In the genomic region with DNA sequence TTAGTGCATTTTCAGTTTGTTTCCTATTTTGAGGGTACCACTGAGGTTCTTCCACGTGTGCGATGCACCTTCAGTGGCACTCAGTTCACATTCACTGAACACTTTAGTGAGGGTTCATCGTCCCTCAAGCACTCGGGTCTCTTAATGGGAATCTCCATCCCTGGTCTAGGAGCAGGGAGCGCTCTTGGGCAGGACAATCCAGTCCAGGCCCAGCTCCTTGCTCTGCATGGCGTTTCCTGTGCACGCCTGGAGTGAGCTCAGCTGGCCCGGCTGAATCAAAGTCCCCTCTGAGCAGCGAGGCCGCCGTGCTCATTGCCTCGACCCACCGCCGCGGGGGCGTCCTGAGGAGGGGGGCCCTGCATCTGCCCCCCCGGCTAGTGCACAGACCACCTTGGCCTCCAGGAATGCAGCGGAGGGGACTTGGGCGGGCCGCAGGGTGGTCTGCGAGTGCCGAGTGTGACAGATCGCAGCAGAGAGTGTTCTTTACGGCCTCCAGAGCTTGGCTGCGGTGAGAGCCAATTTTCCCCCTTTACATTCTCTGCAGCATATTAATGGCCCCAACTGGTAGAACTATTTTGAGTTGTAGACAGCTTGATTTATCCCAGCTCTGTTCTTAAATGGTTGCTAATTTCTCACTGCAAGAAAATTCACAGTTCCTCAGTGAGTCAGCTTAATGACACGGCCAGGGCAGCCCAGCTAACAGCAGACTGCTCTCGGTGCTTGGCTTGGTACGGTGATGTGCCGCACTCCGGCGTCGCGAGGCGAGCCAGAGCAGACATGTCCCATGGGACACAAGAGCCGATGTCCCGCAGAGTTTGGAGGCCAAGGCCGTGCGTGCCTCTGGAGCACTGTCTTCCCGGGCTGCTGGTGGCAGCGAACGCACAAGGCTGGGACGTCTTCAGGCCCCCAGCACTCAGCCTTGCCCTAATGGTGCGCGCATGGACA, we compare ENCODE assay signal across 20 cellular contexts. TPM values are rescaled to one million over a fixed set of nuclear protein-coding genes. Genes with fewer than 3 reads are reported as not detected.
DNase-seq lines count a peak whose midpoint lies in the region; ATAC-seq and TF ChIP-seq lines count a peak whose summit lies in the region.
"Had no signal": no experiment of that assay in that cellular context is flagged by ENCODE, and none has a peak within 500 bp of the region (broad histone marks: within the 10 kb centered on the region; RNA-seq: fewer than 3 reads in every experiment).

No MANE protein-coding gene starts in this region.

- no peaks in the 10 kb centered on the region for H3K27me3 Mint-ChIP-seq in CD8-positive, alpha-beta T cell (ENCODE audit: low read depth)
- H3K27me3 Mint-ChIP-seq: dendritic cell treated with granulocyte-macrophage colony-stimulating factor and Interleukin-4, amounts not matched to agents 40 ng/mL and 50 ng/mL, for 4 days; stimulated activated naive B cell treated with anti-CD40 and anti-IgM and Interleukin-4, amounts not matched to agents 10 μg/mL and 1 μg/mL and 100 μg/mL, for 72 hours had no signal

- no peak for DNase-seq in CD8-positive, alpha-beta T cell
- DNase-seq in SJCRH30 (no peak), foreskin fibroblast (peak; percentile 49 to 63), sciatic nerve (ENCODE audit: low spot score) (no peak), Ammon's horn (ENCODE audit: low spot score) (no peak), GM20000 (ENCODE audit: low spot score) (no peak)
- DNase-seq: activated T-cell treated with anti-CD3 and anti-CD28 coated beads, Interleukin-2, amount 50 U/mL, for 1 hour; NCI-H1694 treated with DMSO at 0.1 percent for 48 hours; NCI-H524; OCI-M1; stimulated activated CD4-positive, alpha-beta T cell treated with anti-CD3 and anti-CD28 coated beads, Interleukin-4, amount 100 ng/mL, for 4 hours; stimulated activated naive B cell treated with anti-CD40 and anti-IgM and Interleukin-4, amounts not matched to agents 10 μg/mL and 1 μg/mL and 100 μg/mL, for 72 hours had no signal

- H3K4me3 ChIP-seq in CD8-positive, alpha-beta T cell (ENCODE audit: low read depth, low read length) = no peak overlapping the region
- H3K4me3 ChIP-seq in SJCRH30 (no peak overlapping the region), foreskin fibroblast (ENCODE audit: low read depth in 1 of 2, low read length in 2 of 2) (no peak overlapping the region)

- H3K4me1 ChIP-seq in CD8-positive, alpha-beta T cell (ENCODE audit: insufficient read depth, low read length) = peaks cover 35% of the 10 kb centered on the region
- H3K4me1 ChIP-seq in SJCRH30 = peaks cover 36% of the 10 kb centered on the region

- peaks cover 38% of the 10 kb centered on the region for H3K4me1 Mint-ChIP-seq in CD8-positive, alpha-beta T cell (ENCODE audit: low read depth)
- H3K4me1 Mint-ChIP-seq: CD14-positive monocyte; stimulated activated naive B cell treated with anti-CD40 and anti-IgM and Interleukin-4, amounts not matched to agents 10 μg/mL and 1 μg/mL and 100 μg/mL, for 72 hours had no signal

- TF ChIP-seq CTCF in CD8-positive, alpha-beta T cell (IDR thresholded peaks at IDR 0.05) = no peak
- TF ChIP-seq CTCF in foreskin fibroblast (IDR thresholded peaks at IDR 0.05; ENCODE audit: low read depth, low read length) (no peak), GM20000 (IDR thresholded peaks at IDR 0.05; ENCODE audit: extremely low read depth, missing control alignments) (no peak)

- intact Hi-C loops in CD8-positive, alpha-beta T cell (cut with DNase I, micrococcal nuclease) = loop anchor here (1.0 kb wide), 3 partner anchors 9 to 13 kb away; no protein-coding TSS in a partner anchor
- intact Hi-C loops in sciatic nerve (cut with DNase I) = no loop called here

- no peak for ATAC-seq in CD8-positive, alpha-beta T cell
- peak; percentile 47 for ATAC-seq in sciatic nerve
- no peak for ATAC-seq in GM18909 (IDR thresholded peaks at IDR 0.05; ENCODE audit: poor library complexity, unreplicated experiment)
- ATAC-seq in HG02571 (IDR thresholded peaks at IDR 0.05; ENCODE audit: unreplicated experiment) = no peak
- ATAC-seq: activated CD4-positive, CD25-positive, alpha-beta regulatory T cell treated with anti-CD3 and anti-CD28 coated beads, Interleukin-2, amount 50 U/mL, for 24 hours; stimulated activated naive B cell treated with anti-CD40 and anti-IgM and Interleukin-4, amounts not matched to agents 10 μg/mL and 1 μg/mL and 100 μg/mL, for 72 hours had no signal

- H3K9me3 ChIP-seq in CD8-positive, alpha-beta T cell (ENCODE audit: low read length) = no peaks in the 10 kb centered on the region
- H3K9me3 ChIP-seq in SJCRH30 (replicated peaks) = no peaks in the 10 kb centered on the region

- peak overlapping the region; percentile 37 for H3K27ac ChIP-seq in CD8-positive, alpha-beta T cell (ENCODE audit: low read depth, low read length)
- H3K27ac ChIP-seq in SJCRH30 = peak overlapping the region; percentile 81
- H3K27ac ChIP-seq: KMS-11 had no signal

- H3K36me3 Mint-ChIP-seq in CD8-positive, alpha-beta T cell = peaks cover 27% of the 10 kb centered on the region

- POLR2A ChIA-PET in CD8-positive, alpha-beta T cell (lab: Charles Lee) = interaction anchor here (1.9 to 3.5 kb wide), 3 partner anchors 9 to 13 kb away, joined by 6 to 23 read pairs (median 19); no protein-coding TSS in a partner anchor

- no peaks in the 10 kb centered on the region for H3K9me3 Mint-ChIP-seq in CD8-positive, alpha-beta T cell
- H3K9me3 Mint-ChIP-seq: CD14-positive monocyte; dendritic cell treated with granulocyte-macrophage colony-stimulating factor and Interleukin-4, amounts not matched to agents 40 ng/mL and 50 ng/mL, for 4 days; stimulated activated naive B cell treated with anti-CD40 and anti-IgM and Interleukin-4, amounts not matched to agents 10 μg/mL and 1 μg/mL and 100 μg/mL, for 72 hours had no signal

- H3K27ac Mint-ChIP-seq in CD8-positive, alpha-beta T cell = peak overlapping the region; percentile 96
- H3K27ac Mint-ChIP-seq: dendritic cell treated with granulocyte-macrophage colony-stimulating factor and Interleukin-4, amounts not matched to agents 40 ng/mL and 50 ng/mL, for 4 days; stimulated activated naive B cell treated with anti-CD40 and anti-IgM and Interleukin-4, amounts not matched to agents 10 μg/mL and 1 μg/mL and 100 μg/mL, for 72 hours had no signal

- H3K36me3 ChIP-seq in CD8-positive, alpha-beta T cell (ENCODE audit: insufficient read depth, low read length) = no peaks in the 10 kb centered on the region
- peaks cover 6% of the 10 kb centered on the region for H3K36me3 ChIP-seq in SJCRH30

- H3K4me3 Mint-ChIP-seq in CD8-positive, alpha-beta T cell = peak overlapping the region; percentile 71
- H3K4me3 Mint-ChIP-seq: CD14-positive monocyte; dendritic cell treated with granulocyte-macrophage colony-stimulating factor and Interleukin-4, amounts not matched to agents 40 ng/mL and 50 ng/mL, for 4 days; stimulated activated naive B cell treated with anti-CD40 and anti-IgM and Interleukin-4, amounts not matched to agents 10 μg/mL and 1 μg/mL and 100 μg/mL, for 72 hours had no signal

- no peaks in the 10 kb centered on the region for H3K27me3 ChIP-seq in CD8-positive, alpha-beta T cell (ENCODE audit: insufficient read depth, low read length)
- no peaks in the 10 kb centered on the region for H3K27me3 ChIP-seq in SJCRH30

- CTCF ChIA-PET in CD8-positive, alpha-beta T cell (lab: Charles Lee) = interaction anchor here (1.5 to 6.6 kb wide), 3 partner anchors 9 to 179 kb away, joined by 3 to 36 read pairs (median 8); no protein-coding TSS in a partner anchor

RNA-seq across cellular contexts. Expression of a gene that starts 39.8 kb away (rescaled TPM):
- total RNA-seq in CD8-positive, alpha-beta T cell = 10 to 100 TPM; 11.0 to 13.8 TPM
- 37.8 and 40.0 TPM in 2 replicates for total RNA-seq in SJCRH30 (2014; rRNA removed; shearing (Covaris generic))
- total RNA-seq in sciatic nerve = 32.3 TPM

RNA-seq across cellular contexts. Expression of a gene that starts 39.9 kb away (rescaled TPM):
- total RNA-seq in CD8-positive, alpha-beta T cell = 1 to 10 TPM; 7.4 to 9.5 TPM
- total RNA-seq in SJCRH30 (2014; rRNA removed; shearing (Covaris generic)) = 23.4 and 23.8 TPM in 2 replicates
- total RNA-seq in sciatic nerve = 13.4 TPM

RNA-seq across cellular contexts. Expression of a gene that starts 40.5 kb away (rescaled TPM):
- not detected for total RNA-seq in CD8-positive, alpha-beta T cell
- total RNA-seq in SJCRH30 (2014; rRNA removed; shearing (Covaris generic)) = not detected in 2 replicates
- not detected for total RNA-seq in sciatic nerve
- total RNA-seq: mononuclear cell, pulmonary artery endothelial cell had no signal

Comparison
In these comparisons a context has a peak if more than half of its experiments do, and no peak if none do; other contexts are left out.
1. DNase-seq: peak in foreskin fibroblast (2 of 2); none in CD8-positive, alpha-beta T cell (0 of 7), SJCRH30 (0 of 2), sciatic nerve (single experiment), Ammon's horn (single experiment) and GM20000 (single experiment).